ENCODE assay signal across 12 cellular contexts in genomic region chr3:126487151-126487771, GRCh38. TPM values are rescaled to one million over a fixed set of nuclear protein-coding genes. Genes with fewer than 3 reads are reported as not detected.
DNase-seq lines count a peak whose midpoint lies in the region; ATAC-seq and TF ChIP-seq lines count a peak whose summit lies in the region.
"Had no signal": no experiment of that assay in that cellular context is flagged by ENCODE, and none has a peak within 500 bp of the region (broad histone marks: within the 10 kb centered on the region; RNA-seq: fewer than 3 reads in every experiment).

No MANE protein-coding gene starts in this region.

- no peaks in the 10 kb centered on the region for H3K9me3 Mint-ChIP-seq in activated CD4-positive, alpha-beta memory T cell treated with anti-CD3 and anti-CD28 coated beads for 36 hours

- no peaks in the 10 kb centered on the region; the same call in 1 of the 2 replicates for H3K27me3 ChIP-seq in ACC112 (ENCODE audit: insufficient read depth, low read length)

- no peak for TF ChIP-seq POLR2A in GM18505 (IDR thresholded peaks at IDR 0.05; ENCODE audit: borderline replicate concordance, extremely low read depth, insufficient read depth, insufficient read length)

- intact Hi-C loops in activated CD4-positive, alpha-beta memory T cell treated with anti-CD3 and anti-CD28 coated beads for 36 hours (cut with micrococcal nuclease) = no loop called here

- peaks cover 11% of the 10 kb centered on the region for H3K4me1 Mint-ChIP-seq in activated CD4-positive, alpha-beta memory T cell treated with anti-CD3 and anti-CD28 coated beads for 36 hours (ENCODE audit: low read depth)

- CTCF ChIA-PET in activated CD4-positive, alpha-beta memory T cell treated with anti-CD3 and anti-CD28 coated beads for 36 hours (lab: Charles Lee) = no interaction called here

- POLR2A ChIA-PET in activated CD4-positive, alpha-beta memory T cell treated with anti-CD3 and anti-CD28 coated beads for 36 hours (lab: Charles Lee) = interaction anchor here (0.6 kb wide), 1 partner anchor 432 kb away, joined by 5 read pairs; no protein-coding TSS in a partner anchor

- no peak overlapping the region for H3K4me3 ChIP-seq in ACC112 (ENCODE audit: low read depth, low read length)
- H3K4me3 ChIP-seq: SK-N-MC had no signal

- peaks cover 9% of the 10 kb centered on the region for H3K4me1 ChIP-seq in ACC112 (ENCODE audit: control insufficient read depth, insufficient read depth, low read length, unreplicated experiment)

- no peak overlapping the region for H3K27ac ChIP-seq in ACC112 (ENCODE audit: low read depth, low read length)
- H3K27ac ChIP-seq: SK-N-MC had no signal

- no peaks in the 10 kb centered on the region for H3K36me3 ChIP-seq in ACC112 (ENCODE audit: insufficient read depth, low read length)

- H3K4me3 Mint-ChIP-seq in activated CD4-positive, alpha-beta memory T cell treated with anti-CD3 and anti-CD28 coated beads for 36 hours = no peak overlapping the region

- no peak overlapping the region for H3K27ac Mint-ChIP-seq in activated CD4-positive, alpha-beta memory T cell treated with anti-CD3 and anti-CD28 coated beads for 36 hours

- DNase-seq in HT1080 (ENCODE audit: low read depth) = peak; percentile 82
- DNase-seq in activated CD4-positive, alpha-beta memory T cell treated with anti-CD3 and anti-CD28 coated beads for 36 hours = peak; percentile 24
- peak; percentile 66 for DNase-seq in iPS-NIHi11 (ENCODE audit: low spot score)
- DNase-seq in CD1c-positive myeloid dendritic cell (ENCODE audit: extremely low spot score) = no peak
- DNase-seq in NK-92 treated with Interleukin-12 subunit alpha and Interleukin-12 subunit beta, amount 100 ng/mL, for 24 hours (lab: John Stamatoyannopoulos, UW) = no peak
- DNase-seq: DMS79 treated with DMSO at 0.1 percent for 48 hours; stimulated activated naive CD4-positive, alpha-beta T cell treated with Interleukin-2 at 50 U/mL for 16 hours had no signal

- H3K36me3 Mint-ChIP-seq in activated CD4-positive, alpha-beta memory T cell treated with anti-CD3 and anti-CD28 coated beads for 36 hours = no peaks in the 10 kb centered on the region

- ATAC-seq in GM18505 (IDR thresholded peaks at IDR 0.05; ENCODE audit: unreplicated experiment) (no peak), HG02798 (IDR thresholded peaks at IDR 0.05; ENCODE audit: poor library complexity, unreplicated experiment) (no peak)

- H3K79me2 ChIP-seq in ACC112 (ENCODE audit: control insufficient read depth, insufficient read depth, low read length, unreplicated experiment) = no peaks in the 10 kb centered on the region

- H3K27me3 Mint-ChIP-seq in activated CD4-positive, alpha-beta memory T cell treated with anti-CD3 and anti-CD28 coated beads for 36 hours = no peaks in the 10 kb centered on the region

- H2AFZ ChIP-seq in ACC112 (ENCODE audit: low read length, unreplicated experiment) = peak overlapping the region; percentile 25

RNA-seq across cellular contexts. Expression of gene ZXDC, which starts 11.6 kb away (rescaled TPM):
- total RNA-seq in HT1080 (2014; rRNA removed; shearing (Covaris generic)) = 25.5 and 31.7 TPM in 2 replicates
- 19.2 and 22.4 TPM in 2 replicates for polyA plus RNA-seq in HT1080 (2015; cell fraction: cytosol; rRNA removed)
- polyA plus RNA-seq in HT1080 (2015; cell fraction: nucleus; rRNA removed) = 59.1 and 62.0 TPM in 2 replicates
- total RNA-seq in activated CD4-positive, alpha-beta memory T cell treated with anti-CD3 and anti-CD28 coated beads for 36 hours = 10 to 100 TPM; 18.2 to 19.1 TPM

RNA-seq across cellular contexts. Expression of gene UROC1, which starts 30.3 kb away (rescaled TPM):
- total RNA-seq in HT1080 (2014; rRNA removed; shearing (Covaris generic)) = 0.03 TPM in 1 of 2 replicates, not detected in the other
- 0.02 TPM in 1 of 2 replicates, not detected in the other for polyA plus RNA-seq in HT1080 (2015; cell fraction: cytosol; rRNA removed)
- not detected in 2 replicates for polyA plus RNA-seq in HT1080 (2015; cell fraction: nucleus; rRNA removed)
- not detected for total RNA-seq in activated CD4-positive, alpha-beta memory T cell treated with anti-CD3 and anti-CD28 coated beads for 36 hours
- total RNA-seq: myocyte had no signal

RNA-seq across cellular contexts. Expression of gene CHST13, which starts 36.7 kb away (rescaled TPM):
- not detected in 2 replicates for total RNA-seq in HT1080 (2014; rRNA removed; shearing (Covaris generic))
- 0.06 TPM in 1 of 2 replicates, not detected in the other for polyA plus RNA-seq in HT1080 (2015; cell fraction: cytosol; rRNA removed)
- polyA plus RNA-seq in HT1080 (2015; cell fraction: nucleus; rRNA removed) = not detected in 2 replicates
- total RNA-seq in activated CD4-positive, alpha-beta memory T cell treated with anti-CD3 and anti-CD28 coated beads for 36 hours = not detected
- total RNA-seq: myocyte had no signal

Comparison
In these comparisons a context has a peak if more than half of its experiments do, and no peak if none do; other contexts are left out.
1. DNase-seq: peak in HT1080 (single experiment), activated CD4-positive, alpha-beta memory T cell treated with anti-CD3 and anti-CD28 coated beads for 36 hours (single experiment) and iPS-NIHi11 (single experiment); none in CD1c-positive myeloid dendritic cell (single experiment) and NK-92 treated with Interleukin-12 subunit alpha and Interleukin-12 subunit beta, amount 100 ng/mL, for 24 hours (single experiment).